13 cellular contexts compared by ENCODE assay signal in the genomic region with DNA sequence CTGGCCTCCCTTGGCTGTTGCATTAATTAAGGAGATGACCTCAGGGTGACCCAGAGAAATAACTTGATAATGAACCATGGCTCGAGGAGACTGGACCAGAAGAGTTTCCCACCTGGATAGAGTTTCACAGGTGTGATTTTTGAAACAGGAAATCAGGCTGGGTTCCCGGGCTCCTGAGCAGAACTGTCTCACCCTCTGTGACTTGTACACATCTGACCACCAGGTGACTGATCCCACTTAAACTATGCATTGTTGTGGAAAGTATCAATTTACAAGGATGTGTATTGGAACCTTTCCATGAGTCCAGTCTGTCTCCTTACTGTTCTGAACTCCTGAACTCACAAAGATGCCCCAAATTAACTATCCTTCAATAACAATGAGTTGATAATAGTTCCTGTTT.
DNase-seq lines count a peak whose midpoint lies in the region; ATAC-seq and TF ChIP-seq lines count a peak whose summit lies in the region.
"Had no signal": no experiment of that assay in that cellular context is flagged by ENCODE, and none has a peak within 500 bp of the region (broad histone marks: within the 10 kb centered on the region; RNA-seq: fewer than 3 reads in every experiment).

No MANE protein-coding gene starts in this region.

- H3K4me3 Mint-ChIP-seq in activated CD8-positive, alpha-beta T cell treated with anti-CD3 and anti-CD28 coated beads, Interleukin-2, amount 10 ng/mL, durations not matched to agents 7 days and 5 days: no peak overlapping the region
- H3K4me3 Mint-ChIP-seq: activated CD4-positive, alpha-beta T cell treated with anti-CD3 and anti-CD28 coated beads for 36 hours; activated T-cell treated with anti-CD3 and anti-CD28 coated beads, Interleukin-2, amount 50 U/mL, for 24 hours had no signal

- no peak for ATAC-seq in activated CD8-positive, alpha-beta T cell treated with anti-CD3 and anti-CD28 coated beads, Interleukin-2, amount 10 ng/mL, durations not matched to agents 7 days and 5 days
- ATAC-seq in aorta (ENCODE audit: low FRiP score): no peak

- 57% methylated on average over 2 of the region's 2 CpGs for WGBS in hepatocyte (ENCODE audit: low lambda C conversion rate, missing lambda C conversion rate)
- WGBS in aorta, 2 donors: 87 to 90% methylated on average over 2 of the region's 2 CpGs

- H3K4me3 ChIP-seq in AG10803 (ENCODE audit: low read length): no peak overlapping the region
- no peak overlapping the region for H3K4me3 ChIP-seq in WERI-Rb-1 (ENCODE audit: low read depth, low read length)
- no peak overlapping the region for H3K4me3 ChIP-seq in hepatocyte
- no peak overlapping the region for H3K4me3 ChIP-seq in aorta (ENCODE audit: low read length in 2 of 2)
- H3K4me3 ChIP-seq: MG63 had no signal

- no peaks in the 10 kb centered on the region for H3K27me3 ChIP-seq in WERI-Rb-1 (ENCODE audit: insufficient read depth, low read depth, severe bottlenecking)
- H3K27me3 ChIP-seq in hepatocyte: no peaks in the 10 kb centered on the region
- no peaks in the 10 kb centered on the region for H3K27me3 ChIP-seq in aorta (ENCODE audit: control insufficient read depth in 1 of 2, insufficient read depth in 2 of 2, low read length in 1 of 2)
- H3K27me3 ChIP-seq: MG63 had no signal

- POLR2A ChIA-PET in activated CD8-positive, alpha-beta T cell treated with anti-CD3 and anti-CD28 coated beads, Interleukin-2, amount 10 ng/mL, durations not matched to agents 7 days and 5 days (lab: Charles Lee): interaction anchor here (1.1 kb wide), 1 partner anchor 496 kb away, joined by 3 read pairs; no protein-coding TSS in a partner anchor

- no peaks in the 10 kb centered on the region for H4K20me1 ChIP-seq in hepatocyte (ENCODE audit: insufficient read depth, poor library complexity, severe bottlenecking)

- no peaks in the 10 kb centered on the region for H3K9me3 ChIP-seq in WERI-Rb-1 (ENCODE audit: severe bottlenecking)
- H3K9me3 ChIP-seq in hepatocyte (ENCODE audit: low read depth): no peaks in the 10 kb centered on the region
- no peaks in the 10 kb centered on the region for H3K9me3 ChIP-seq in aorta (ENCODE audit: control insufficient read depth, low read length)
- H3K9me3 ChIP-seq: Caco-2, MG63 had no signal

- peaks cover 34% of the 10 kb centered on the region for H3K4me1 Mint-ChIP-seq in activated CD8-positive, alpha-beta T cell treated with anti-CD3 and anti-CD28 coated beads, Interleukin-2, amount 10 ng/mL, durations not matched to agents 7 days and 5 days (ENCODE audit: low read depth)

- H3K36me3 Mint-ChIP-seq in activated CD8-positive, alpha-beta T cell treated with anti-CD3 and anti-CD28 coated beads, Interleukin-2, amount 10 ng/mL, durations not matched to agents 7 days and 5 days (ENCODE audit: low read depth): no peaks in the 10 kb centered on the region

- peaks cover 2% of the 10 kb centered on the region for H3K27me3 Mint-ChIP-seq in activated CD8-positive, alpha-beta T cell treated with anti-CD3 and anti-CD28 coated beads, Interleukin-2, amount 10 ng/mL, durations not matched to agents 7 days and 5 days (ENCODE audit: low read depth)
- H3K27me3 Mint-ChIP-seq: activated T-cell treated with anti-CD3 and anti-CD28 coated beads, Interleukin-2, amount 50 U/mL, for 24 hours had no signal

- DNase-seq in AG10803 (ENCODE audit: low read depth): no peak
- peak; percentile 10 for DNase-seq in HK-2 (ENCODE audit: unreplicated experiment)
- DNase-seq in WERI-Rb-1: no peak
- no peak for DNase-seq in hepatocyte (ENCODE audit: low spot score)
- no peak for DNase-seq in activated CD8-positive, alpha-beta T cell treated with anti-CD3 and anti-CD28 coated beads, Interleukin-2, amount 10 ng/mL, durations not matched to agents 7 days and 5 days
- no peak for DNase-seq in SK-N-DZ (ENCODE audit: low spot score)
- DNase-seq in aorta: no peak
- DNase-seq in NCI-H2107 (lab: John Stamatoyannopoulos, UW): no peak
- DNase-seq: activated CD4-positive, alpha-beta T cell treated with anti-CD3 and anti-CD28 coated beads for 36 hours; activated T-cell treated with anti-CD3 and anti-CD28 coated beads, Interleukin-2, amount 50 U/mL, for 24 hours; Caco-2; RPMI8226 had no signal

- H3K36me3 ChIP-seq in WERI-Rb-1 (no peaks in the 10 kb centered on the region), hepatocyte (replicated peaks; ENCODE audit: insufficient read depth, low read depth) (no peaks in the 10 kb centered on the region), aorta (ENCODE audit: control insufficient read depth in 1 of 2, insufficient read depth in 2 of 2, low read length in 1 of 2) (no peaks in the 10 kb centered on the region)
- H3K36me3 ChIP-seq: MG63 had no signal

- peak; percentile 10; the same call in 1 of the 2 replicates for TF ChIP-seq CTCF in AG10803 (conservative IDR thresholded peaks at IDR 0.05; ENCODE audit: low read length)
- TF ChIP-seq CTCF in WERI-Rb-1 (IDR thresholded peaks at IDR 0.05; ENCODE audit: low read depth, low read length): 0 out of 2 replicates have a peak, but pooled peaks have one; percentile 19
- TF ChIP-seq CTCF in hepatocyte (IDR thresholded peaks at IDR 0.05; ENCODE audit: poor library complexity): no peak

- H3K4me2 ChIP-seq in hepatocyte: no peak overlapping the region

- H2AFZ ChIP-seq in hepatocyte: no peak overlapping the region

- H3K9me2 ChIP-seq in hepatocyte (replicated peaks; ENCODE audit: insufficient read depth): no peaks in the 10 kb centered on the region

- peaks cover 4% of the 10 kb centered on the region for H3K4me1 ChIP-seq in hepatocyte (ENCODE audit: insufficient read depth)
- no peaks in the 10 kb centered on the region for H3K4me1 ChIP-seq in aorta (ENCODE audit: control insufficient read depth in 1 of 2, insufficient read depth in 2 of 2, low read length in 2 of 2)

- H3K27ac Mint-ChIP-seq in activated CD8-positive, alpha-beta T cell treated with anti-CD3 and anti-CD28 coated beads, Interleukin-2, amount 10 ng/mL, durations not matched to agents 7 days and 5 days: no peak overlapping the region
- H3K27ac Mint-ChIP-seq: activated CD4-positive, alpha-beta T cell treated with anti-CD3 and anti-CD28 coated beads for 36 hours; activated T-cell treated with anti-CD3 and anti-CD28 coated beads, Interleukin-2, amount 50 U/mL, for 24 hours had no signal

- CTCF ChIA-PET in activated CD8-positive, alpha-beta T cell treated with anti-CD3 and anti-CD28 coated beads, Interleukin-2, amount 10 ng/mL, durations not matched to agents 7 days and 5 days (lab: Charles Lee): interaction anchor here (0.6 to 11.5 kb wide), 46 partner anchors 14 to 675 kb away, joined by 3 to 192 read pairs (median 6); partner anchors contain the start of genes TLR10 and TLR6

- H3K9me3 Mint-ChIP-seq in activated CD8-positive, alpha-beta T cell treated with anti-CD3 and anti-CD28 coated beads, Interleukin-2, amount 10 ng/mL, durations not matched to agents 7 days and 5 days (ENCODE audit: insufficient read depth): no peaks in the 10 kb centered on the region
- H3K9me3 Mint-ChIP-seq: activated T-cell treated with anti-CD3 and anti-CD28 coated beads, Interleukin-2, amount 50 U/mL, for 24 hours had no signal

- H3K79me2 ChIP-seq in hepatocyte: no peaks in the 10 kb centered on the region

- H3K27ac ChIP-seq in WERI-Rb-1: no peak overlapping the region
- peak overlapping the region; percentile 36 for H3K27ac ChIP-seq in hepatocyte
- H3K27ac ChIP-seq in aorta (ENCODE audit: low read depth in 1 of 2, low read length in 2 of 2): no peak overlapping the region

- intact Hi-C loops in aorta (cut with DNase I): loop anchor here in 1 of 2 donors (1.0 to 5.0 kb wide), 2 partner anchors 137 to 551 kb away; no protein-coding TSS in a partner anchor
